ENCODE assay signal across 8 cellular contexts in genomic region chr18:58493516-58494253, GRCh38.
DNase-seq lines count a peak whose midpoint lies in the region; ATAC-seq and TF ChIP-seq lines count a peak whose summit lies in the region.

No MANE protein-coding gene starts in this region.

- ATAC-seq in HG03045 (IDR thresholded peaks at IDR 0.05; ENCODE audit: unreplicated experiment): peak; percentile 46
- ATAC-seq in WTC11: peak; percentile 84
- no peak for ATAC-seq in GM21367 (IDR thresholded peaks at IDR 0.05; ENCODE audit: unreplicated experiment)

- WGBS in mammary epithelial cell (ENCODE audit: low coverage, missing lambda C conversion rate): 7% methylated on average over 16 of the region's 18 CpGs

- no peak overlapping the region for H3K27ac ChIP-seq in mammary epithelial cell (ENCODE audit: insufficient read depth, low read depth, low read length)

- peaks cover 8% of the 10 kb centered on the region for H3K4me1 ChIP-seq in mammary epithelial cell (ENCODE audit: insufficient read depth, low read length)

- in situ Hi-C loops in mammary epithelial cell (cut with MboI; ENCODE audit: low sequenced_read_pairs in 2 of 2): loop anchor here in 1 of 2 donors (5.0 to 25.0 kb wide), 3 partner anchors 96 to 569 kb away; no protein-coding TSS in a partner anchor

- H2AFZ ChIP-seq in mammary epithelial cell (ENCODE audit: low read depth, low read length): peak overlapping the region; percentile 57

- H3K4me2 ChIP-seq in mammary epithelial cell (ENCODE audit: insufficient read depth, low read depth, low read length): peak overlapping the region; percentile 2

- POLR2A ChIA-PET in WTC11 (lab: Charles Lee): no interaction called here

- H4K20me1 ChIP-seq in mammary epithelial cell (ENCODE audit: insufficient read depth, low read length): no peaks in the 10 kb centered on the region

- DNase-seq in NCI-H2196 treated with DMSO at 0.1 percent for 48 hours (lab: John Stamatoyannopoulos, UW; ENCODE audit: unreplicated experiment): peak; percentile 59
- peak; percentile 79 for DNase-seq in WTC11 (ENCODE audit: low spot score)
- DNase-seq in mammary epithelial cell: peak; percentile 58
- peak; percentile 38 for DNase-seq in kidney glomerular epithelial cell (lab: John Stamatoyannopoulos, UW)
- DNase-seq in stimulated activated CD4-positive, alpha-beta T cell treated with anti-CD3 and anti-CD28 coated beads, Interleukin-1b, Interleukin-23, amount 100 ng/mL, for 24 hours (ENCODE audit: low read depth in 4 of 4, low spot score in 1 of 4): peak; percentile 43 to 59 (median 54)

- CTCF ChIA-PET in WTC11 (lab: Charles Lee): interaction anchor here (0.9 to 5.6 kb wide), 5 partner anchors 87 to 450 kb away, joined by 3 to 43 read pairs (median 3); partner anchors contain the start of gene NEDD4L
- CTCF ChIA-PET in mammary epithelial cell (lab: Charles Lee; ENCODE audit: low non-redundant PET): no interaction called here

- H3K4me3 ChIP-seq in mammary epithelial cell (replicated peaks in 1 of 3; ENCODE audit: insufficient read depth in 1 of 3, low read depth in 2 of 3, low read length in 3 of 3): no peak overlapping the region

- H3K4me1 Mint-ChIP-seq in WTC11: peaks cover 34% of the 10 kb centered on the region

- H3K9me3 Mint-ChIP-seq in WTC11: no peaks in the 10 kb centered on the region

- H3K27ac Mint-ChIP-seq in WTC11: no peak overlapping the region

- dilution Hi-C loops in mammary epithelial cell (cut with HindIII; ENCODE audit: low sequenced_read_pairs): no loop called here

- H3K9me3 ChIP-seq in mammary epithelial cell (replicated peaks; ENCODE audit: insufficient read depth, low read length): no peaks in the 10 kb centered on the region

- H3K27me3 Mint-ChIP-seq in WTC11 (ENCODE audit: low read depth): no peaks in the 10 kb centered on the region; the same call in none of the 2 replicates

- intact Hi-C loops in mammary epithelial cell (cut with micrococcal nuclease): loop anchor here (1.0 to 5.0 kb wide), 7 partner anchors 53 to 611 kb away; partner anchors contain the start of gene NEDD4L

- BruUV-seq in mammary epithelial cell (replicated peaks; lab: Mats Ljungman, UMichigan): no TSS peak

- TF ChIP-seq CTCF in GM12873 (IDR thresholded peaks at IDR 0.05; ENCODE audit: insufficient read depth, low read depth, low read length, missing control alignments) (peak; percentile 87), WTC11 (IDR thresholded peaks at IDR 0.05) (peak; percentile 78), mammary epithelial cell (conservative IDR thresholded peaks at IDR 0.05 in 1 of 2, IDR thresholded peaks at IDR 0.05 in 1 of 2; ENCODE audit: extremely low read depth in 1 of 2, insufficient read depth in 1 of 2, low read depth in 1 of 2, low read length in 2 of 2) (peak; percentile 79 to 91)

- no peaks in the 10 kb centered on the region for H3K36me3 Mint-ChIP-seq in WTC11

- H3K36me3 ChIP-seq in mammary epithelial cell (ENCODE audit: insufficient read depth, low read length): no peaks in the 10 kb centered on the region

- no peak overlapping the region for H3K9ac ChIP-seq in mammary epithelial cell (ENCODE audit: insufficient read depth, low read length)

- no peaks in the 10 kb centered on the region for H3K27me3 ChIP-seq in mammary epithelial cell (ENCODE audit: insufficient read depth, low read length)

- H3K79me2 ChIP-seq in mammary epithelial cell (ENCODE audit: insufficient read depth, low read length): no peaks in the 10 kb centered on the region

- H3K4me3 Mint-ChIP-seq in WTC11: no peak overlapping the region

TF ChIP-seq in WTC11, 78 proteins besides CTCF, POLR2A, EP300 and RAD21:
- TF ChIP-seq CBFB (CRISPR knock-in tag; IDR thresholded peaks at IDR 0.05; ENCODE audit: low read depth): no peak
- no peak for TF ChIP-seq MAX (CRISPR knock-in tag; IDR thresholded peaks at IDR 0.05)
- TF ChIP-seq SP1 (CRISPR knock-in tag; conservative IDR thresholded peaks at IDR 0.05): no peak
- TF ChIP-seq ZNF232 (CRISPR knock-in tag; IDR thresholded peaks at IDR 0.05): no peak
- no peak for TF ChIP-seq ATF1 (CRISPR knock-in tag; IDR thresholded peaks at IDR 0.05)
- TF ChIP-seq GABPB1 (CRISPR knock-in tag; IDR thresholded peaks at IDR 0.05): no peak
- TF ChIP-seq ZNF396 (CRISPR knock-in tag; IDR thresholded peaks at IDR 0.05; ENCODE audit: borderline replicate concordance): no peak
- TF ChIP-seq ZNF219 (CRISPR knock-in tag; IDR thresholded peaks at IDR 0.05; ENCODE audit: borderline replicate concordance): no peak
- no peak for TF ChIP-seq SMAD4 (CRISPR knock-in tag; IDR thresholded peaks at IDR 0.05)
- TF ChIP-seq HMGXB4 (CRISPR knock-in tag; IDR thresholded peaks at IDR 0.05): no peak
- TF ChIP-seq CDX4 (CRISPR knock-in tag; IDR thresholded peaks at IDR 0.05; ENCODE audit: borderline replicate concordance): no peak
- no peak for TF ChIP-seq TCF7 (CRISPR knock-in tag; IDR thresholded peaks at IDR 0.05; ENCODE audit: low read depth)
